Comparison of ENCODE assay signal across 1 cellular context in the genomic region with DNA sequence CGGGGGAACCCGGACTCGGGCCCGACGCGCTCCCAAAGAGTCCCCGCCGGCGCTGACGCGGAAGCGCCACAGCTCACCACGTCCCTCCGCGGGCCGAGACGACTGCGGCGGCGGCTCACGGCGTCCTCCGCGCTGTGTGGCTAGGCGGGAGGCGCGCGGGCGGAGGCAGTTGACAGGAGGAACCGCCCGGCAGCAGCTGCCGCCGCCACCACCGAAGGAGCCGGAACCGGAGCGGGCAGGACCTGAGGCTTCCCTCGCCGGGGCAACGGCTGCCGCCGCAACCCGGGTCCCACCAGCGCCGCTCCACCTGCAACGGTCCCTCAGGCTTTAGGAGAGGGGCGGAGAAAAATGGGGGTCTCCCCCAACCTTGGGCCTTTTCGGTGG.
TF ChIP-seq lines count a peak whose summit lies in the region.

No MANE protein-coding gene starts in this region.

TF ChIP-seq in WTC11, 78 proteins besides CTCF, POLR2A, EP300 and RAD21 (continued from another document):
- TF ChIP-seq, protein P1, sequence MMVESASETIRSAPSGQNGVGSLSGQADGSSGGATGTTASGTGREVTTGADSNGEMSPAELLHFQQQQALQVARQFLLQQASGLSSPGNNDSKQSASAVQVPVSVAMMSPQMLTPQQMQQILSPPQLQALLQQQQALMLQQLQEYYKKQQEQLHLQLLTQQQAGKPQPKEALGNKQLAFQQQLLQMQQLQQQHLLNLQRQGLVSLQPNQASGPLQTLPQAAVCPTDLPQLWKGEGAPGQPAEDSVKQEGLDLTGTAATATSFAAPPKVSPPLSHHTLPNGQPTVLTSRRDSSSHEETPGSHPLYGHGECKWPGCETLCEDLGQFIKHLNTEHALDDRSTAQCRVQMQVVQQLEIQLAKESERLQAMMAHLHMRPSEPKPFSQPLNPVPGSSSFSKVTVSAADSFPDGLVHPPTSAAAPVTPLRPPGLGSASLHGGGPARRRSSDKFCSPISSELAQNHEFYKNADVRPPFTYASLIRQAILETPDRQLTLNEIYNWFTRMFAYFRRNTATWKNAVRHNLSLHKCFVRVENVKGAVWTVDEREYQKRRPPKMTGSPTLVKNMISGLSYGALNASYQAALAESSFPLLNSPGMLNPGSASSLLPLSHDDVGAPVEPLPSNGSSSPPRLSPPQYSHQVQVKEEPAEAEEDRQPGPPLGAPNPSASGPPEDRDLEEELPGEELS (CRISPR knock-in tag; IDR thresholded peaks at IDR 0.05), result 0 out of 2 replicates have a peak, but pooled peaks have one; percentile 9
- TF ChIP-seq ZNF263 (CRISPR knock-in tag; IDR thresholded peaks at IDR 0.05; ENCODE audit: low read depth) (no peak), HMGXB4 (CRISPR knock-in tag; IDR thresholded peaks at IDR 0.05) (peak; percentile 93; the same call in 1 of the 2 replicates), SP1 (CRISPR knock-in tag; conservative IDR thresholded peaks at IDR 0.05) (no peak), ZNF232 (CRISPR knock-in tag; IDR thresholded peaks at IDR 0.05) (no peak), NR2C2 (CRISPR knock-in tag; IDR thresholded peaks at IDR 0.05) (no peak), ZNF425 (CRISPR knock-in tag; conservative IDR thresholded peaks at IDR 0.05) (no peak), TEAD1 (CRISPR knock-in tag; IDR thresholded peaks at IDR 0.05) (peak; percentile 21; the same call in 1 of the 2 replicates), SMAD4 (CRISPR knock-in tag; IDR thresholded peaks at IDR 0.05) (no peak), CDX4 (CRISPR knock-in tag; IDR thresholded peaks at IDR 0.05; ENCODE audit: borderline replicate concordance) (no peak), NFYB (CRISPR knock-in tag; conservative IDR thresholded peaks at IDR 0.05; ENCODE audit: low read depth) (no peak), AFF4 (CRISPR knock-in tag; IDR thresholded peaks at IDR 0.05; ENCODE audit: borderline replicate concordance) (no peak), ELF4 (CRISPR knock-in tag; IDR thresholded peaks at IDR 0.05; ENCODE audit: low read depth) (0 out of 2 replicates have a peak, but pooled peaks have one; percentile 20)
- TF ChIP-seq, protein P2, sequence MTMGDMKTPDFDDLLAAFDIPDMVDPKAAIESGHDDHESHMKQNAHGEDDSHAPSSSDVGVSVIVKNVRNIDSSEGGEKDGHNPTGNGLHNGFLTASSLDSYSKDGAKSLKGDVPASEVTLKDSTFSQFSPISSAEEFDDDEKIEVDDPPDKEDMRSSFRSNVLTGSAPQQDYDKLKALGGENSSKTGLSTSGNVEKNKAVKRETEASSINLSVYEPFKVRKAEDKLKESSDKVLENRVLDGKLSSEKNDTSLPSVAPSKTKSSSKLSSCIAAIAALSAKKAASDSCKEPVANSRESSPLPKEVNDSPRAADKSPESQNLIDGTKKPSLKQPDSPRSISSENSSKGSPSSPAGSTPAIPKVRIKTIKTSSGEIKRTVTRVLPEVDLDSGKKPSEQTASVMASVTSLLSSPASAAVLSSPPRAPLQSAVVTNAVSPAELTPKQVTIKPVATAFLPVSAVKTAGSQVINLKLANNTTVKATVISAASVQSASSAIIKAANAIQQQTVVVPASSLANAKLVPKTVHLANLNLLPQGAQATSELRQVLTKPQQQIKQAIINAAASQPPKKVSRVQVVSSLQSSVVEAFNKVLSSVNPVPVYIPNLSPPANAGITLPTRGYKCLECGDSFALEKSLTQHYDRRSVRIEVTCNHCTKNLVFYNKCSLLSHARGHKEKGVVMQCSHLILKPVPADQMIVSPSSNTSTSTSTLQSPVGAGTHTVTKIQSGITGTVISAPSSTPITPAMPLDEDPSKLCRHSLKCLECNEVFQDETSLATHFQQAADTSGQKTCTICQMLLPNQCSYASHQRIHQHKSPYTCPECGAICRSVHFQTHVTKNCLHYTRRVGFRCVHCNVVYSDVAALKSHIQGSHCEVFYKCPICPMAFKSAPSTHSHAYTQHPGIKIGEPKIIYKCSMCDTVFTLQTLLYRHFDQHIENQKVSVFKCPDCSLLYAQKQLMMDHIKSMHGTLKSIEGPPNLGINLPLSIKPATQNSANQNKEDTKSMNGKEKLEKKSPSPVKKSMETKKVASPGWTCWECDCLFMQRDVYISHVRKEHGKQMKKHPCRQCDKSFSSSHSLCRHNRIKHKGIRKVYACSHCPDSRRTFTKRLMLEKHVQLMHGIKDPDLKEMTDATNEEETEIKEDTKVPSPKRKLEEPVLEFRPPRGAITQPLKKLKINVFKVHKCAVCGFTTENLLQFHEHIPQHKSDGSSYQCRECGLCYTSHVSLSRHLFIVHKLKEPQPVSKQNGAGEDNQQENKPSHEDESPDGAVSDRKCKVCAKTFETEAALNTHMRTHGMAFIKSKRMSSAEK (CRISPR knock-in tag; IDR thresholded peaks at IDR 0.05; ENCODE audit: borderline replicate concordance), result no peak
